ENCODE assay signal across 13 cellular contexts in the genomic region with DNA sequence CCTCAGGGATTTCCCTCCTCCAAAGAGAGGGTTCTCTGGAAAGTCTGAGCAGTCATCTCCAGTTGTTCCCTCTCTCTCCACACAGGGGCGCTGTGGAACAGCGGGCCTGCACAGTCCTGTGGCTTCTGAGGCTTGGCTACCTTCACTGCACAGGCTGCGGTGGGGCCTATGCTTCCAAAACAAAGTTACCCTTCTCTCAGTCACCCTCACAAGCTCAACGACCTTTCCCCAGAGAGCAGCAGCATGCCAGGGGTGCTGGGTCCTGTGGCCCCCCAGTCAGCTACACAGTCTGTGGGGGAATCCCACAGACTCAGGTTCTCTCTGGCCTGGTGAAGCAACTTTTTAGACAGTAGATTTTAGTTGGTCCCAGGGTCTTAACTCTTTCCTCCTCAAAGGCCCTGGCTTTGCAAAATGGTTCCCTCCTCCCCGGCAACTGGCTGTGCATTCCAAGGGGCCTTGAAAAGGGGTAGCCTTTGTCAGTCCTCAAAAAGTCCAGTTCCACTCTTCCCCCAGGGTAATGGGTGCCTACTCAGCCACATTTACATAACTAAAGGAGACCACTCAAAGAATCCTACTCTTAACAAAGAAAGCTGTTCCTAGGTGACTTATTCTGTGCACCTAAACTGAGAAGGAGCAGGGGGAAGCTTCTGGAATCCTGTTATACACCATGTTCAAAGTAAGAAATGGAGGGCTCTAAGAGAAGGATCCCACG. TPM values are rescaled to one million over a fixed set of nuclear protein-coding genes. Genes with fewer than 3 reads are reported as not detected.
DNase-seq lines count a peak whose midpoint lies in the region; ATAC-seq and TF ChIP-seq lines count a peak whose summit lies in the region.
"Had no signal": no experiment of that assay in that cellular context is flagged by ENCODE, and none has a peak within 500 bp of the region (broad histone marks: within the 10 kb centered on the region; RNA-seq: fewer than 3 reads in every experiment).

No MANE protein-coding gene starts in this region.

- H3K27me3 ChIP-seq in RWPE2 (ENCODE audit: insufficient read depth, poor library complexity, severe bottlenecking) (no peaks in the 10 kb centered on the region), hepatocyte (no peaks in the 10 kb centered on the region)
- H3K27me3 ChIP-seq: adrenal gland, tibial artery had no signal

- H3K27ac ChIP-seq in RWPE2 (ENCODE audit: poor library complexity, severe bottlenecking), result no peak overlapping the region
- peak overlapping the region; percentile 3 for H3K27ac ChIP-seq in hepatocyte
- H3K27ac ChIP-seq: tibial artery had no signal

- no peaks in the 10 kb centered on the region for H3K9me2 ChIP-seq in hepatocyte (replicated peaks; ENCODE audit: insufficient read depth)

- H3K4me3 ChIP-seq in RWPE2 (ENCODE audit: severe bottlenecking) (no peak overlapping the region), hepatocyte (no peak overlapping the region)
- H3K4me3 ChIP-seq: adrenal gland, tibial artery had no signal

- no peaks in the 10 kb centered on the region for H4K20me1 ChIP-seq in hepatocyte (ENCODE audit: insufficient read depth, poor library complexity, severe bottlenecking)

- no peaks in the 10 kb centered on the region for H3K4me1 ChIP-seq in RWPE2 (ENCODE audit: insufficient read depth, poor library complexity, severe bottlenecking)
- H3K4me1 ChIP-seq in hepatocyte (ENCODE audit: insufficient read depth), result peaks cover 17% of the 10 kb centered on the region

- no peak for ATAC-seq in RWPE2 (ENCODE audit: low read depth)
- ATAC-seq: activated CD4-positive, CD25-positive, alpha-beta regulatory T cell treated with anti-CD3 and anti-CD28 coated beads, Interleukin-2, amount 50 U/mL, for 24 hours; naive thymus-derived CD4-positive, alpha-beta T cell had no signal

- H3K79me2 ChIP-seq in hepatocyte, result no peaks in the 10 kb centered on the region

- DNase-seq in ACHN (peak; percentile 30), RWPE2 (ENCODE audit: low spot score) (no peak), hepatocyte (ENCODE audit: low spot score) (no peak), DMS79 treated with DMSO at 0.1 percent for 48 hours (lab: John Stamatoyannopoulos, UW) (no peak), GM13976 (ENCODE audit: low spot score) (no peak), kidney tubule cell (ENCODE audit: low spot score) (no peak), HuH-7 (ENCODE audit: low spot score) (no peak)
- DNase-seq: adrenal gland; naive thymus-derived CD4-positive, alpha-beta T cell; NCI-H774; tibial artery had no signal

- H3K36me3 ChIP-seq in RWPE2 (ENCODE audit: low read depth) (no peaks in the 10 kb centered on the region), hepatocyte (replicated peaks; ENCODE audit: insufficient read depth, low read depth) (no peaks in the 10 kb centered on the region)
- H3K36me3 ChIP-seq: adrenal gland, tibial artery had no signal

- TF ChIP-seq CTCF in GM12873 (IDR thresholded peaks at IDR 0.05; ENCODE audit: insufficient read depth, low read depth, low read length, missing control alignments) (peak; percentile 62), RWPE2 (IDR thresholded peaks at IDR 0.05; ENCODE audit: poor library complexity, severe bottlenecking) (peak; percentile 22), hepatocyte (IDR thresholded peaks at IDR 0.05; ENCODE audit: poor library complexity) (peak; percentile 46), GM13976 (IDR thresholded peaks at IDR 0.05; ENCODE audit: borderline replicate concordance, control extremely low read depth, extremely low read depth, insufficient read depth, missing control alignments) (no peak)

- WGBS in hepatocyte (ENCODE audit: low lambda C conversion rate, missing lambda C conversion rate), result 61% methylated on average over 6 of the region's 6 CpGs

- H3K9me3 ChIP-seq in RWPE2 (ENCODE audit: severe bottlenecking) (no peaks in the 10 kb centered on the region), hepatocyte (ENCODE audit: low read depth) (no peaks in the 10 kb centered on the region)
- H3K9me3 ChIP-seq: adrenal gland, tibial artery had no signal

- no peak overlapping the region for H2AFZ ChIP-seq in hepatocyte

- in situ Hi-C loops in ACHN (cut with HindIII; ENCODE audit: low pct_ligation_motif_present, low pct_unique_long_range_greater_than_20kb, low sequenced_read_pairs), result loop anchor here (10.0 to 25.0 kb wide), 2 partner anchors 86 to 198 kb away; no protein-coding TSS in a partner anchor
- in situ Hi-C loops in GM13976 (cut with MboI; ENCODE audit: low sequenced_read_pairs, unreplicated experiment), result loop anchor here (10.0 kb wide), 1 partner anchor 306 kb away; no protein-coding TSS in a partner anchor

- H3K4me2 ChIP-seq in hepatocyte, result no peak overlapping the region

RNA-seq across cellular contexts. Expression of gene B3GNT7, which starts 14.9 kb away (rescaled TPM):
- 4.0 and 6.2 TPM in 2 replicates for total RNA-seq in hepatocyte
- polyA plus RNA-seq in hepatocyte, result 2.3 and 4.3 TPM in 2 replicates
- polyA plus RNA-seq: naive thymus-derived CD4-positive, alpha-beta T cell had no signal

RNA-seq across cellular contexts. Expression of gene NCL, which starts 53.8 kb away (rescaled TPM):
- 137 and 193 TPM in 2 replicates for total RNA-seq in hepatocyte
- 349 and 368 TPM in 2 replicates for polyA plus RNA-seq in hepatocyte
